Comparison of ENCODE assay signal across 8 cellular contexts in genomic region chr17:68020791-68021190, GRCh38. TPM values are rescaled to one million over a fixed set of nuclear protein-coding genes. Genes with fewer than 3 reads are reported as not detected.
DNase-seq lines count a peak whose midpoint lies in the region; ATAC-seq and TF ChIP-seq lines count a peak whose summit lies in the region.
"Not testable (repeated sequence)": the region's sequence is repeated elsewhere in the genome, so short reads cannot be mapped to it uniquely, and the experiment has no call there.

No MANE protein-coding gene starts in this region.

- not testable (repeated sequence) for H3K79me2 ChIP-seq in GM23248 (ENCODE audit: insufficient read depth); OCI-LY7 (ENCODE audit: insufficient read depth, low read depth, low read length); mammary epithelial cell (ENCODE audit: insufficient read depth, low read length)

- H3K4me3 Mint-ChIP-seq in activated CD8-positive, alpha-beta memory T cell treated with anti-CD3 and anti-CD28 coated beads, Interleukin-2, amount 10 ng/mL, durations not matched to agents 7 days and 5 days = peak overlapping the region; percentile 82

- dilution Hi-C loops in mammary epithelial cell (cut with HindIII; ENCODE audit: low sequenced_read_pairs) = not testable (repeated sequence)

- peak overlapping the region; percentile 75 for H3K27ac Mint-ChIP-seq in activated CD8-positive, alpha-beta memory T cell treated with anti-CD3 and anti-CD28 coated beads, Interleukin-2, amount 10 ng/mL, durations not matched to agents 7 days and 5 days

- CTCF ChIA-PET in OCI-LY7 (lab: Charles Lee; ENCODE audit: unreplicated experiment) = interaction anchor here (0.6 kb wide), 2 partner anchors 166 to 446 kb away, joined by 3 read pairs; no protein-coding TSS in a partner anchor
- CTCF ChIA-PET in activated CD8-positive, alpha-beta memory T cell treated with anti-CD3 and anti-CD28 coated beads, Interleukin-2, amount 10 ng/mL, durations not matched to agents 7 days and 5 days (lab: Charles Lee) = interaction anchor here (1.5 to 1.8 kb wide), 4 partner anchors 8 to 152 kb away, joined by 4 to 13 read pairs (median 6); no protein-coding TSS in a partner anchor
- CTCF ChIA-PET in mammary epithelial cell (lab: Charles Lee; ENCODE audit: low non-redundant PET) = interaction anchor here (0.6 kb wide), 1 partner anchor 34 kb away, joined by 20 read pairs; no protein-coding TSS in a partner anchor

- H3K9me3 ChIP-seq in GM23248 (ENCODE audit: low read depth); OCI-LY7 (ENCODE audit: low read length); mammary epithelial cell (replicated peaks; ENCODE audit: insufficient read depth, low read length); cardiac muscle cell (ENCODE audit: low read depth); mucosa of rectum (ENCODE audit: control insufficient read depth in 2 of 2, low read length in 2 of 2); gastrocnemius medialis; vagina: not testable (repeated sequence)

- TF ChIP-seq POLR2A in gastrocnemius medialis (IDR thresholded peaks at IDR 0.05); vagina (IDR thresholded peaks at IDR 0.05): not testable (repeated sequence)

- H3K36me3 ChIP-seq in GM23248 (ENCODE audit: low read depth); OCI-LY7 (ENCODE audit: insufficient read depth, low read length); mammary epithelial cell (ENCODE audit: insufficient read depth, low read length); cardiac muscle cell; mucosa of rectum (ENCODE audit: control insufficient read depth in 2 of 2, insufficient read depth in 2 of 2, low read length in 2 of 2); gastrocnemius medialis; vagina: not testable (repeated sequence)

- TF ChIP-seq CTCF in OCI-LY7 (conservative IDR thresholded peaks at IDR 0.05; ENCODE audit: low read length); mammary epithelial cell (conservative IDR thresholded peaks at IDR 0.05 in 1 of 2, IDR thresholded peaks at IDR 0.05 in 1 of 2; ENCODE audit: extremely low read depth in 1 of 2, insufficient read depth in 1 of 2, low read depth in 1 of 2, low read length in 2 of 2); cardiac muscle cell (IDR thresholded peaks at IDR 0.05; ENCODE audit: low read depth, low read length); gastrocnemius medialis (IDR thresholded peaks at IDR 0.05 in 4 of 5, conservative IDR thresholded peaks at IDR 0.05 in 1 of 5); vagina (IDR thresholded peaks at IDR 0.05): not testable (repeated sequence)

- intact Hi-C loops in OCI-LY7 (cut with micrococcal nuclease; ENCODE audit: unreplicated experiment) = loop anchor here (1.0 to 5.0 kb wide), 3 partner anchors 15 to 67 kb away; partner anchors contain the start of gene KPNA2
- intact Hi-C loops in mammary epithelial cell (cut with micrococcal nuclease); vagina (cut with DNase I): not testable (repeated sequence)
- intact Hi-C loops in gastrocnemius medialis (cut with DNase I; ENCODE audit: low total_unique reads) = loop anchor here (1.0 kb wide), 2 partner anchors 15 to 27 kb away; partner anchors contain the start of gene KPNA2

- peaks cover 13% of the 10 kb centered on the region for H3K4me1 Mint-ChIP-seq in activated CD8-positive, alpha-beta memory T cell treated with anti-CD3 and anti-CD28 coated beads, Interleukin-2, amount 10 ng/mL, durations not matched to agents 7 days and 5 days

- H3K4me2 ChIP-seq in GM23248 (ENCODE audit: unreplicated experiment) (peak overlapping the region; percentile 88), OCI-LY7 (ENCODE audit: low read length) (peak overlapping the region; percentile 80), mammary epithelial cell (ENCODE audit: insufficient read depth, low read depth, low read length) (peak overlapping the region; percentile 81)

- WGBS in GM23248 (ENCODE audit: low coverage in 1 of 2, low lambda C conversion rate in 2 of 2, missing lambda C conversion rate in 2 of 2), 2 experiments = 83 to 85% methylated on average over 12 to 13 of the region's 13 CpGs
- WGBS in mammary epithelial cell (ENCODE audit: low coverage, missing lambda C conversion rate) = 85% methylated on average over 9 of the region's 13 CpGs

- POLR2A ChIA-PET in OCI-LY7 (lab: Charles Lee) = interaction anchor here (1.0 to 2.3 kb wide), 4 partner anchors 9 to 160 kb away, joined by 8 to 10 read pairs (median 9); no protein-coding TSS in a partner anchor

- H4K20me1 ChIP-seq in GM23248 (ENCODE audit: insufficient read depth); OCI-LY7 (ENCODE audit: insufficient read depth, low read length); mammary epithelial cell (ENCODE audit: insufficient read depth, low read length): not testable (repeated sequence)

- not testable (repeated sequence) for ATAC-seq in activated CD8-positive, alpha-beta memory T cell treated with anti-CD3 and anti-CD28 coated beads, Interleukin-2, amount 10 ng/mL, durations not matched to agents 7 days and 5 days; gastrocnemius medialis

- peak overlapping the region; percentile 83 for H3K4me3 ChIP-seq in GM23248
- H3K4me3 ChIP-seq in OCI-LY7 (ENCODE audit: low read depth, low read length, poor library complexity, severe bottlenecking) = peak overlapping the region; percentile 72
- peak overlapping the region; percentile 41 to 45 (median 43) for H3K4me3 ChIP-seq in mammary epithelial cell (replicated peaks in 1 of 3; ENCODE audit: insufficient read depth in 1 of 3, low read depth in 2 of 3, low read length in 3 of 3)
- not testable (repeated sequence) for H3K4me3 ChIP-seq in cardiac muscle cell
- H3K4me3 ChIP-seq in mucosa of rectum (ENCODE audit: low read length in 2 of 2) = peak overlapping the region; percentile 67 to 86
- H3K4me3 ChIP-seq in gastrocnemius medialis = peak overlapping the region; percentile 66 to 79 (median 69)
- peak overlapping the region; percentile 55 to 62 for H3K4me3 ChIP-seq in vagina

- H3K4me1 ChIP-seq in GM23248 (ENCODE audit: insufficient read depth); mammary epithelial cell (ENCODE audit: insufficient read depth, low read length); cardiac muscle cell (ENCODE audit: low read depth); mucosa of rectum (ENCODE audit: control insufficient read depth in 2 of 2, insufficient read depth in 2 of 2, low read length in 2 of 2); gastrocnemius medialis; vagina: not testable (repeated sequence)
- peaks cover 16% of the 10 kb centered on the region for H3K4me1 ChIP-seq in OCI-LY7 (ENCODE audit: insufficient read depth, low read length, poor library complexity, severe bottlenecking)

- BruUV-seq in OCI-LY7 (replicated peaks; lab: Mats Ljungman, UMichigan); mammary epithelial cell (replicated peaks; lab: Mats Ljungman, UMichigan): not testable (repeated sequence)

- not testable (repeated sequence) for H3K36me3 Mint-ChIP-seq in activated CD8-positive, alpha-beta memory T cell treated with anti-CD3 and anti-CD28 coated beads, Interleukin-2, amount 10 ng/mL, durations not matched to agents 7 days and 5 days

- H3F3A ChIP-seq in GM23248 (ENCODE audit: insufficient read depth) = not testable (repeated sequence)

- not testable (repeated sequence) for DNase-seq in GM23248; OCI-LY7 (ENCODE audit: low spot score); activated CD8-positive, alpha-beta memory T cell treated with anti-CD3 and anti-CD28 coated beads, Interleukin-2, amount 10 ng/mL, durations not matched to agents 7 days and 5 days; mammary epithelial cell; cardiac muscle cell (ENCODE audit: low read depth in 1 of 2, low spot score in 1 of 2); gastrocnemius medialis; vagina (ENCODE audit: extremely low spot score in 2 of 2)

- not testable (repeated sequence) for H3K27me3 ChIP-seq in GM23248 (replicated peaks; ENCODE audit: insufficient read depth); mammary epithelial cell (ENCODE audit: insufficient read depth, low read length); cardiac muscle cell; mucosa of rectum (ENCODE audit: control insufficient read depth in 2 of 2, insufficient read depth in 2 of 2, low read length in 2 of 2); gastrocnemius medialis; vagina

- not testable (repeated sequence) for H3K27ac ChIP-seq in GM23248; mammary epithelial cell (ENCODE audit: insufficient read depth, low read depth, low read length)
- H3K27ac ChIP-seq in OCI-LY7 (ENCODE audit: low read depth, low read length, poor library complexity, severe bottlenecking) = peak overlapping the region; percentile 46
- peak overlapping the region; percentile 70 for H3K27ac ChIP-seq in cardiac muscle cell
- H3K27ac ChIP-seq in mucosa of rectum (ENCODE audit: low read depth in 2 of 2, low read length in 2 of 2) = peak overlapping the region; percentile 64 to 84
- peak overlapping the region; percentile 85 to 92 (median 89) for H3K27ac ChIP-seq in gastrocnemius medialis
- peak overlapping the region; percentile 91 for H3K27ac ChIP-seq in vagina

- H3K9me3 Mint-ChIP-seq in activated CD8-positive, alpha-beta memory T cell treated with anti-CD3 and anti-CD28 coated beads, Interleukin-2, amount 10 ng/mL, durations not matched to agents 7 days and 5 days (ENCODE audit: low read depth) = not testable (repeated sequence)

- in situ Hi-C loops in GM23248 (cut with MboI); mammary epithelial cell (cut with MboI; ENCODE audit: low sequenced_read_pairs in 2 of 2): not testable (repeated sequence)
- in situ Hi-C loops in gastrocnemius medialis (cut with MboI; ENCODE audit: low sequenced_read_pairs in 4 of 4) = loop anchor here in 1 of 4 donors (25.0 kb wide), 1 partner anchor 108 kb away; no protein-coding TSS in a partner anchor

- H3K9me2 ChIP-seq in GM23248 (ENCODE audit: insufficient read depth); OCI-LY7 (ENCODE audit: insufficient read depth, low read length): not testable (repeated sequence)

- not testable (repeated sequence) for H3K27me3 Mint-ChIP-seq in activated CD8-positive, alpha-beta memory T cell treated with anti-CD3 and anti-CD28 coated beads, Interleukin-2, amount 10 ng/mL, durations not matched to agents 7 days and 5 days

- H3K9ac ChIP-seq in GM23248 = peak overlapping the region; percentile 81
- not testable (repeated sequence) for H3K9ac ChIP-seq in mammary epithelial cell (ENCODE audit: insufficient read depth, low read length)
- peak overlapping the region; percentile 70 to 86 for H3K9ac ChIP-seq in mucosa of rectum (ENCODE audit: low read depth in 1 of 2, low read length in 2 of 2)

- H2AFZ ChIP-seq in GM23248 (peak overlapping the region; percentile 99), OCI-LY7 (ENCODE audit: low read length) (peak overlapping the region; percentile 90), mammary epithelial cell (ENCODE audit: low read depth, low read length) (peak overlapping the region; percentile 93)

RNA-seq across cellular contexts. Expression of gene KPNA2, which starts 14.7 kb away (rescaled TPM):
- 98.2 and 108 TPM in 2 replicates for total RNA-seq in GM23248 (2014; rRNA removed; shearing (Covaris generic))
- polyA plus RNA-seq in GM23248 (2016; fragmentation: Nextera tagmentation; extraction: Ambion mirVana) (153 and 159 TPM in 2 replicates), mammary epithelial cell (263 TPM), cardiac muscle cell (129 and 452 TPM in 2 replicates)
- total RNA-seq in OCI-LY7 (2014; rRNA removed; shearing (Covaris generic)) = 253 and 397 TPM in 2 replicates
- total RNA-seq in OCI-LY7 (2022) (394 and 416 TPM in 2 replicates), mammary epithelial cell (100 to 1,000 TPM in 1 of 2 donors, 10 to 100 TPM in 1; 63.7 to 168 TPM), cardiac muscle cell (64.2 and 200 TPM in 2 replicates), gastrocnemius medialis (10 to 100 TPM; 14.5 to 23.3 (median 19.3) TPM), vagina (29.7 TPM)
- 100 to 1,000 TPM; 246 to 321 TPM for total RNA-seq in activated CD8-positive, alpha-beta memory T cell treated with anti-CD3 and anti-CD28 coated beads, Interleukin-2, amount 10 ng/mL, durations not matched to agents 7 days and 5 days
- polyA minus RNA-seq in mammary epithelial cell = 483 TPM

RNA-seq across cellular contexts. Expression of gene C17orf58, which starts 24.5 kb away (rescaled TPM):
- 8.0 and 14.3 TPM in 2 replicates for total RNA-seq in GM23248 (2014; rRNA removed; shearing (Covaris generic))
- polyA plus RNA-seq in GM23248 (2016; fragmentation: Nextera tagmentation; extraction: Ambion mirVana) (12.0 and 12.8 TPM in 2 replicates), mammary epithelial cell (9.9 TPM), cardiac muscle cell (13.5 and 24.1 TPM in 2 replicates)
- total RNA-seq in OCI-LY7 (2014; rRNA removed; shearing (Covaris generic)) = 17.8 and 19.4 TPM in 2 replicates
- total RNA-seq in OCI-LY7 (2022) (24.0 and 27.7 TPM in 2 replicates), mammary epithelial cell (1 to 10 TPM; 7.0 to 7.2 TPM), cardiac muscle cell (10.4 and 13.5 TPM in 2 replicates), gastrocnemius medialis (1 to 10 TPM; 1.5 to 9.0 (median 5.6) TPM), vagina (9.8 TPM)
- 10 to 100 TPM in 1 of 2 experiments, 1 to 10 TPM in 1; 8.8 to 10.7 TPM for total RNA-seq in activated CD8-positive, alpha-beta memory T cell treated with anti-CD3 and anti-CD28 coated beads, Interleukin-2, amount 10 ng/mL, durations not matched to agents 7 days and 5 days
- 2.3 TPM for polyA minus RNA-seq in mammary epithelial cell
